ENCODE assay signal across 8 cellular contexts in genomic region chr13:75870397-75870801, GRCh38.
DNase-seq lines count a peak whose midpoint lies in the region; ATAC-seq, FAIRE-seq and TF ChIP-seq lines count a peak whose summit lies in the region.

No MANE protein-coding gene starts in this region.

- H3K27ac Mint-ChIP-seq in astrocyte (ENCODE audit: unreplicated experiment) (no peak overlapping the region), immature natural killer cell (peak overlapping the region in 2 of 6 donors; percentile 17 to 28)
- no peak overlapping the region for H3K27ac Mint-ChIP-seq in stimulated activated naive CD8-positive, alpha-beta T cell treated with anti-CD3 and anti-CD28 coated beads, Interleukin-15, amount 100 ng/mL, for 72 hours

- no peaks in the 10 kb centered on the region for H3K9me3 ChIP-seq in OCI-LY3 (ENCODE audit: insufficient read depth, low read length)
- H3K9me3 ChIP-seq in astrocyte (ENCODE audit: insufficient read depth, low read depth, low read length), result no peaks in the 10 kb centered on the region

- H3K4me1 ChIP-seq in OCI-LY3 (ENCODE audit: low read length) (peaks cover 12% of the 10 kb centered on the region), astrocyte (ENCODE audit: insufficient read depth, low read length) (no peaks in the 10 kb centered on the region)

- H3K27me3 Mint-ChIP-seq in astrocyte (ENCODE audit: low read depth, unreplicated experiment), result no peaks in the 10 kb centered on the region
- H3K27me3 Mint-ChIP-seq in immature natural killer cell (ENCODE audit: low read depth in 3 of 3), result peaks cover 0 to 5% (median 2%) of the 10 kb centered on the region in 3 donors
- peaks cover 15% of the 10 kb centered on the region for H3K27me3 Mint-ChIP-seq in stimulated activated naive CD8-positive, alpha-beta T cell treated with anti-CD3 and anti-CD28 coated beads, Interleukin-15, amount 100 ng/mL, for 72 hours

- H2AFZ ChIP-seq in OCI-LY3 (ENCODE audit: low read depth, low read length) (peak overlapping the region; percentile 92), astrocyte (ENCODE audit: low read depth, low read length) (peak overlapping the region; percentile 61)

- H3K4me3 Mint-ChIP-seq in astrocyte (ENCODE audit: unreplicated experiment) (no peak overlapping the region), immature natural killer cell (peak overlapping the region; percentile 55 to 80 (median 61))
- peak overlapping the region; percentile 64 to 75 for H3K4me3 Mint-ChIP-seq in stimulated activated naive CD8-positive, alpha-beta T cell treated with anti-CD3 and anti-CD28 coated beads, Interleukin-15, amount 100 ng/mL, for 72 hours

- no peaks in the 10 kb centered on the region for H4K20me1 ChIP-seq in OCI-LY3 (ENCODE audit: insufficient read depth, low read length)
- no peaks in the 10 kb centered on the region for H4K20me1 ChIP-seq in astrocyte (ENCODE audit: insufficient read depth, low read length)

- TF ChIP-seq CTCF in GM13976 (IDR thresholded peaks at IDR 0.05; ENCODE audit: borderline replicate concordance, control extremely low read depth, extremely low read depth, insufficient read depth, missing control alignments) (peak; percentile 11), OCI-LY3 (IDR thresholded peaks at IDR 0.05; ENCODE audit: low read depth, low read length) (peak; percentile 95), astrocyte (IDR thresholded peaks at IDR 0.05; ENCODE audit: insufficient read depth, low read depth, low read length) (peak; percentile 75)

- peak; percentile 43 for FAIRE-seq in astrocyte (lab: Jason Lieb, UNC)

- H3K27ac ChIP-seq in OCI-LY3 (ENCODE audit: low read length) (no peak overlapping the region), astrocyte (ENCODE audit: low read depth, low read length) (no peak overlapping the region)

- DNase-seq in AML-193 (lab: John Stamatoyannopoulos, UW) (peak; percentile 23 to 43), GM13976 (ENCODE audit: low spot score) (peak; percentile 43), astrocyte (ENCODE audit: low read depth) (no peak), immature natural killer cell (peak; percentile 16 to 24 (median 23)), GM19240 (ENCODE audit: insufficient read length, low spot score) (no peak)
- peak; percentile 9 to 14 for DNase-seq in stimulated activated naive CD8-positive, alpha-beta T cell treated with anti-CD3 and anti-CD28 coated beads, Interleukin-15, amount 100 ng/mL, for 72 hours

- no peaks in the 10 kb centered on the region for H3K4me1 Mint-ChIP-seq in astrocyte (ENCODE audit: low read depth, unreplicated experiment)
- H3K4me1 Mint-ChIP-seq in immature natural killer cell, result peaks cover 6 to 12% of the 10 kb centered on the region in 2 donors
- H3K4me1 Mint-ChIP-seq in stimulated activated naive CD8-positive, alpha-beta T cell treated with anti-CD3 and anti-CD28 coated beads, Interleukin-15, amount 100 ng/mL, for 72 hours, result peaks cover 17% of the 10 kb centered on the region

- H3K9me3 Mint-ChIP-seq in astrocyte (ENCODE audit: unreplicated experiment), result peaks cover 3% of the 10 kb centered on the region
- H3K9me3 Mint-ChIP-seq in immature natural killer cell, result no peaks in the 10 kb centered on the region
- H3K9me3 Mint-ChIP-seq in stimulated activated naive CD8-positive, alpha-beta T cell treated with anti-CD3 and anti-CD28 coated beads, Interleukin-15, amount 100 ng/mL, for 72 hours, result no peaks in the 10 kb centered on the region

- ATAC-seq in stimulated activated naive CD8-positive, alpha-beta T cell treated with anti-CD3 and anti-CD28 coated beads, Interleukin-15, amount 100 ng/mL, for 72 hours, result peak; percentile 31
- no peak for ATAC-seq in GM18511 (IDR thresholded peaks at IDR 0.05; ENCODE audit: unreplicated experiment)

- H3K4me2 ChIP-seq in OCI-LY3 (ENCODE audit: low read length) (peak overlapping the region; percentile 91), astrocyte (ENCODE audit: low read length) (peak overlapping the region; percentile 81)

- H3K79me2 ChIP-seq in OCI-LY3 (ENCODE audit: low read length) (no peaks in the 10 kb centered on the region), astrocyte (ENCODE audit: insufficient read depth, low read length) (no peaks in the 10 kb centered on the region)

- H3K4me3 ChIP-seq in OCI-LY3 (ENCODE audit: low read length) (peak overlapping the region; percentile 80), astrocyte (ENCODE audit: insufficient read depth, low read depth, low read length) (peak overlapping the region; percentile 51)

- no peaks in the 10 kb centered on the region for H3K36me3 ChIP-seq in OCI-LY3 (replicated peaks; ENCODE audit: low read depth, low read length)
- no peaks in the 10 kb centered on the region for H3K36me3 ChIP-seq in astrocyte (ENCODE audit: insufficient read depth, low read length)

- in situ Hi-C loops in GM13976 (cut with MboI; ENCODE audit: low sequenced_read_pairs, unreplicated experiment), result loop anchor here (10.0 kb wide), 1 partner anchor 144 kb away; no protein-coding TSS in a partner anchor

- H3K36me3 Mint-ChIP-seq in astrocyte (ENCODE audit: low read depth, unreplicated experiment), result no peaks in the 10 kb centered on the region
- H3K36me3 Mint-ChIP-seq in immature natural killer cell, result no peaks in the 10 kb centered on the region

- peak overlapping the region; percentile 59 for H3K9ac ChIP-seq in OCI-LY3 (ENCODE audit: low read length)
- H3K9ac ChIP-seq in astrocyte (ENCODE audit: low read length), result peak overlapping the region; percentile 59

- H3K27me3 ChIP-seq in OCI-LY3 (ENCODE audit: low read depth, low read length) (peaks cover 8% of the 10 kb centered on the region), astrocyte (ENCODE audit: insufficient read depth, low read length) (no peaks in the 10 kb centered on the region)

Comparison
In these comparisons a context has a peak if more than half of its experiments do, and no peak if none do; other contexts are left out.
1. DNase-seq: peak in AML-193 (2 of 2), GM13976 (single experiment), immature natural killer cell (3 of 3) and stimulated activated naive CD8-positive, alpha-beta T cell treated with anti-CD3 and anti-CD28 coated beads, Interleukin-15, amount 100 ng/mL, for 72 hours (2 of 2); none in astrocyte (single experiment) and GM19240 (single experiment).
2. CTCF ChIP-seq: peak in every context shown above with its lines; median percentile 95 in OCI-LY3; 75 in astrocyte; 11 in GM13976.